15 cellular contexts compared by ENCODE assay signal in genomic region chr18:22705328-22705727, GRCh38.
DNase-seq lines count a peak whose midpoint lies in the region; ATAC-seq and TF ChIP-seq lines count a peak whose summit lies in the region.
"Had no signal": no experiment of that assay in that cellular context is flagged by ENCODE, and none has a peak within 500 bp of the region (broad histone marks: within the 10 kb centered on the region; RNA-seq: fewer than 3 reads in every experiment).

No MANE protein-coding gene starts in this region.

- H3F3A ChIP-seq in SK-N-SH (replicated peaks; ENCODE audit: insufficient read depth): no peaks in the 10 kb centered on the region

- H4K20me1 ChIP-seq in SK-N-SH (ENCODE audit: insufficient read depth): no peaks in the 10 kb centered on the region

- CTCF ChIA-PET in SK-N-SH (lab: Yijun Ruan, JAX): interaction anchor here (0.6 to 1.5 kb wide), 7 partner anchors 10 to 1511 kb away, joined by 3 to 5 read pairs (median 3); no protein-coding TSS in a partner anchor
- CTCF ChIA-PET in RWPE1 (lab: Yijun Ruan, JAX): no interaction called here

- TF ChIP-seq RAD21 in SK-N-SH (IDR thresholded peaks at IDR 0.05; ENCODE audit: low read length): no peak

- TF ChIP-seq EP300 in SK-N-SH (IDR thresholded peaks at IDR 0.05; ENCODE audit: borderline replicate concordance in 1 of 2, low read depth in 1 of 2, low read length in 1 of 2): no peak

- H3K27ac ChIP-seq in SK-N-SH (ENCODE audit: low read depth in 2 of 2, low read length in 1 of 2) (peak overlapping the region in 1 of 2 experiments; percentile 8; a peak in 1 of 4 replicates), RWPE1 (no peak overlapping the region), WERI-Rb-1 (no peak overlapping the region)
- H3K27ac ChIP-seq: gastrocnemius medialis had no signal

- POLR2A ChIA-PET in SK-N-SH (lab: Yijun Ruan, JAX): no interaction called here
- POLR2A ChIA-PET in RWPE1 (lab: Yijun Ruan, JAX; ENCODE audit: low non-redundant PET): no interaction called here

- no peak overlapping the region for H3K4me3 Mint-ChIP-seq in activated T-helper 17 cell treated with anti-CD3 and anti-CD28 coated beads, Interleukin-2, amount 50 U/mL, for 72 hours
- H3K4me3 Mint-ChIP-seq: activated CD4-positive, alpha-beta memory T cell treated with anti-CD3 and anti-CD28 coated beads for 36 hours; activated naive CD4-positive, alpha-beta T cell treated with anti-CD3 and anti-CD28 coated beads for 36 hours; naive thymus-derived CD8-positive, alpha-beta T cell had no signal

- H3K9me3 ChIP-seq in SK-N-SH: no peaks in the 10 kb centered on the region
- H3K9me3 ChIP-seq in WERI-Rb-1 (ENCODE audit: severe bottlenecking): no peaks in the 10 kb centered on the region
- H3K9me3 ChIP-seq: gastrocnemius medialis had no signal

- no peak overlapping the region for H3K4me2 ChIP-seq in SK-N-SH

- no peaks in the 10 kb centered on the region for H3K79me2 ChIP-seq in SK-N-SH (ENCODE audit: insufficient read depth)

- H3K9me2 ChIP-seq in SK-N-SH: no peaks in the 10 kb centered on the region

- H3K4me1 Mint-ChIP-seq in activated T-helper 17 cell treated with anti-CD3 and anti-CD28 coated beads, Interleukin-2, amount 50 U/mL, for 72 hours: no peaks in the 10 kb centered on the region
- H3K4me1 Mint-ChIP-seq: naive thymus-derived CD8-positive, alpha-beta T cell had no signal

- H2AFZ ChIP-seq in SK-N-SH (ENCODE audit: low read depth): no peak overlapping the region

- H3K36me3 Mint-ChIP-seq in activated T-helper 17 cell treated with anti-CD3 and anti-CD28 coated beads, Interleukin-2, amount 50 U/mL, for 72 hours (ENCODE audit: low read depth): no peaks in the 10 kb centered on the region
- H3K36me3 Mint-ChIP-seq: activated CD4-positive, alpha-beta memory T cell treated with anti-CD3 and anti-CD28 coated beads for 36 hours; naive thymus-derived CD8-positive, alpha-beta T cell had no signal

- no peak overlapping the region for H3K9ac ChIP-seq in SK-N-SH

- ATAC-seq in SK-N-SH treated with all-trans-retinoic acid at 6 μM for 48 hours: no peak
- no peak for ATAC-seq in activated T-helper 17 cell treated with anti-CD3 and anti-CD28 coated beads, Interleukin-2, amount 50 U/mL, for 72 hours (replicated peaks)
- ATAC-seq: gastrocnemius medialis; naive thymus-derived CD8-positive, alpha-beta T cell had no signal

- H3K36me3 ChIP-seq in SK-N-SH (replicated peaks in 1 of 2; ENCODE audit: control insufficient read depth in 1 of 2, insufficient read depth in 2 of 2, low read length in 1 of 2) (no peaks in the 10 kb centered on the region), WERI-Rb-1 (no peaks in the 10 kb centered on the region)
- H3K36me3 ChIP-seq: gastrocnemius medialis had no signal

- DNase-seq in SK-N-SH (no peak), RWPE1 (ENCODE audit: low spot score) (peak; percentile 33), fibroblast of mammary gland (ENCODE audit: low read depth) (peak; percentile 89), smooth muscle cell of the brain vasculature (ENCODE audit: low read depth, low spot score) (peak; percentile 44), WERI-Rb-1 (no peak), NCI-H82 (lab: John Stamatoyannopoulos, UW) (no peak)
- DNase-seq: activated CD4-positive, alpha-beta memory T cell treated with anti-CD3 and anti-CD28 coated beads for 36 hours; activated naive CD4-positive, alpha-beta T cell treated with anti-CD3 and anti-CD28 coated beads for 36 hours; DMS79; gastrocnemius medialis; KBM-7; naive thymus-derived CD8-positive, alpha-beta T cell; NCI-H2081 treated with DMSO at 0.1 percent for 48 hours had no signal

- H3K27me3 ChIP-seq in SK-N-SH (ENCODE audit: insufficient read depth): no peaks in the 10 kb centered on the region
- peaks cover 6% of the 10 kb centered on the region for H3K27me3 ChIP-seq in WERI-Rb-1 (ENCODE audit: insufficient read depth, low read depth, severe bottlenecking)
- H3K27me3 ChIP-seq: gastrocnemius medialis had no signal

- peaks cover 0 to 4% of the 10 kb centered on the region in 2 experiments; a peak in 1 of 4 replicates for H3K4me1 ChIP-seq in SK-N-SH (ENCODE audit: control insufficient read depth in 1 of 2, insufficient read depth in 2 of 2, low read depth in 1 of 2, low read length in 1 of 2)
- H3K4me1 ChIP-seq: gastrocnemius medialis had no signal

- peaks cover 6% of the 10 kb centered on the region for H3K27me3 Mint-ChIP-seq in activated T-helper 17 cell treated with anti-CD3 and anti-CD28 coated beads, Interleukin-2, amount 50 U/mL, for 72 hours
- H3K27me3 Mint-ChIP-seq: activated CD4-positive, alpha-beta memory T cell treated with anti-CD3 and anti-CD28 coated beads for 36 hours had no signal

- 0% methylated on average over 1 of the region's 1 CpG for WGBS in SK-N-SH (ENCODE audit: low lambda C conversion rate)

- H3K9me3 Mint-ChIP-seq in activated T-helper 17 cell treated with anti-CD3 and anti-CD28 coated beads, Interleukin-2, amount 50 U/mL, for 72 hours: no peaks in the 10 kb centered on the region
- H3K9me3 Mint-ChIP-seq: activated CD4-positive, alpha-beta memory T cell treated with anti-CD3 and anti-CD28 coated beads for 36 hours; activated naive CD4-positive, alpha-beta T cell treated with anti-CD3 and anti-CD28 coated beads for 36 hours; naive thymus-derived CD8-positive, alpha-beta T cell had no signal

- TF ChIP-seq CTCF in SK-N-SH (IDR thresholded peaks at IDR 0.05) (no peak), RWPE1 (conservative IDR thresholded peaks at IDR 0.05; ENCODE audit: low read depth) (no peak), fibroblast of mammary gland (conservative IDR thresholded peaks at IDR 0.05; ENCODE audit: control insufficient read depth, insufficient read depth, low read depth, low read length) (no peak), WERI-Rb-1 (IDR thresholded peaks at IDR 0.05; ENCODE audit: low read depth, low read length) (no peak)

- H3K4me3 ChIP-seq in SK-N-SH (ENCODE audit: low read depth in 2 of 2, low read length in 1 of 2) (no peak overlapping the region), fibroblast of mammary gland (ENCODE audit: control insufficient read depth, low read depth, low read length) (no peak overlapping the region), WERI-Rb-1 (ENCODE audit: low read depth, low read length) (no peak overlapping the region)
- H3K4me3 ChIP-seq: gastrocnemius medialis had no signal

- H3K27ac Mint-ChIP-seq in activated T-helper 17 cell treated with anti-CD3 and anti-CD28 coated beads, Interleukin-2, amount 50 U/mL, for 72 hours: no peak overlapping the region
- H3K27ac Mint-ChIP-seq: activated CD4-positive, alpha-beta memory T cell treated with anti-CD3 and anti-CD28 coated beads for 36 hours; activated naive CD4-positive, alpha-beta T cell treated with anti-CD3 and anti-CD28 coated beads for 36 hours; naive thymus-derived CD8-positive, alpha-beta T cell had no signal

TF ChIP-seq in SK-N-SH, 30 proteins besides CTCF, POLR2A, EP300 and RAD21:
- no peak for TF ChIP-seq YY1 (IDR thresholded peaks at IDR 0.05; ENCODE audit: low read depth)
- TF ChIP-seq GATA2 (CRISPR knock-in tag; IDR thresholded peaks at IDR 0.05): no peak
- 0 out of 2 replicates have a peak, but pooled peaks have one; percentile 11 for TF ChIP-seq PBX3 (IDR thresholded peaks at IDR 0.05)
- no peak for TF ChIP-seq POLR2AphosphoS5 (IDR thresholded peaks at IDR 0.05; ENCODE audit: low read depth, low read length)
- TF ChIP-seq RXRA (IDR thresholded peaks at IDR 0.05; ENCODE audit: borderline replicate concordance, low read depth): no peak
- TF ChIP-seq RFX5 (IDR thresholded peaks at IDR 0.05; ENCODE audit: low read length): no peak
- peak; percentile 3; the same call in 1 of the 2 replicates for TF ChIP-seq FOSL2 (IDR thresholded peaks at IDR 0.05; ENCODE audit: borderline replicate concordance, low read depth)
- no peak for TF ChIP-seq TEAD4 (IDR thresholded peaks at IDR 0.05; ENCODE audit: borderline replicate concordance, insufficient read depth)
TF ChIP-seq in SK-N-SH: peak in this region for 2.

TF ChIP-seq in SK-N-SH treated with all-trans-retinoic acid at 6 μM for 48 hours, 23 proteins besides CTCF, POLR2A, EP300 and RAD21 (continues in another document):
- TF ChIP-seq TSHZ2 (CRISPR knock-in tag; IDR thresholded peaks at IDR 0.05): no peak
- TF ChIP-seq PPARA (CRISPR knock-in tag; IDR thresholded peaks at IDR 0.05; ENCODE audit: borderline replicate concordance): no peak
- TF ChIP-seq ZNF565 (CRISPR knock-in tag; conservative IDR thresholded peaks at IDR 0.05; ENCODE audit: low read depth): no peak
- TF ChIP-seq ZFP30 (CRISPR knock-in tag; IDR thresholded peaks at IDR 0.05): no peak

Comparison
In these comparisons a context has a peak if more than half of its experiments do, and no peak if none do; other contexts are left out.
1. DNase-seq: peak in RWPE1 (single experiment), fibroblast of mammary gland (single experiment) and smooth muscle cell of the brain vasculature (single experiment); none in SK-N-SH (single experiment), WERI-Rb-1 (single experiment) and NCI-H82 (single experiment).